Comparison of ENCODE assay signal across 1 cellular context in the genomic region with DNA sequence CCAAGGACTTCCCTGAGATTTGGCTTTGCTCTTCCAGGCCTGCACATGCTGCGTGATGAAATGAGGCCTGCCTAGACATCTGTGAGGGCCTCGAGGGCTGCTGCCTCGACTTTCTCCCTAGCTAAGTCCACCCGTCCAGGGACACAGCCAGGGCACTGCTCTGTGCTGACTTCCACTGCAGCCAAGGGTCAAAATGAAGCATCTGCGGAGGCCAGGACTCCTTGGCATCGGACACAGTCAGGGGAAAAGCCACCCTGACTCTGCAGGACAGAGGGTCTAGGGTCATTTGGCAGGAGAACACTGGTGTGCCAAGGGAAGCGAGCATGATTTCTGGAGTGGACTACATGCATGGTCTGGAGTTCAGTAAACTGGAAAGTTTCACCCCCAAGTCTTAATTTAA.
TF ChIP-seq lines count a peak whose summit lies in the region.

No MANE protein-coding gene starts in this region.

TF ChIP-seq in GM12878, 131 proteins besides CTCF, POLR2A, EP300 and RAD21:
- no peak for TF ChIP-seq CEBPB (IDR thresholded peaks at IDR 0.05; ENCODE audit: borderline replicate concordance in 1 of 2, low read depth in 2 of 2, low read length in 2 of 2)
- TF ChIP-seq, protein P1, sequence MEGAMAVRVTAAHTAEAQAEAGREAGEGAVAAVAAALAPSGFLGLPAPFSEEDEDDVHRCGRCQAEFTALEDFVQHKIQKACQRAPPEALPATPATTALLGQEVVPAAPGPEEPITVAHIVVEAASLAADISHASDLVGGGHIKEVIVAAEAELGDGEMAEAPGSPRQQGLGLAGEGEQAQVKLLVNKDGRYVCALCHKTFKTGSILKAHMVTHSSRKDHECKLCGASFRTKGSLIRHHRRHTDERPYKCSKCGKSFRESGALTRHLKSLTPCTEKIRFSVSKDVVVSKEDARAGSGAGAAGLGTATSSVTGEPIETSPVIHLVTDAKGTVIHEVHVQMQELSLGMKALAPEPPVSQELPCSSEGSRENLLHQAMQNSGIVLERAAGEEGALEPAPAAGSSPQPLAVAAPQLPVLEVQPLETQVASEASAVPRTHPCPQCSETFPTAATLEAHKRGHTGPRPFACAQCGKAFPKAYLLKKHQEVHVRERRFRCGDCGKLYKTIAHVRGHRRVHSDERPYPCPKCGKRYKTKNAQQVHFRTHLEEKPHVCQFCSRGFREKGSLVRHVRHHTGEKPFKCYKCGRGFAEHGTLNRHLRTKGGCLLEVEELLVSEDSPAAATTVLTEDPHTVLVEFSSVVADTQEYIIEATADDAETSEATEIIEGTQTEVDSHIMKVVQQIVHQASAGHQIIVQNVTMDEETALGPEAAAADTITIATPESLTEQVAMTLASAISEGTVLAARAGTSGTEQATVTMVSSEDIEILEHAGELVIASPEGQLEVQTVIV (IDR thresholded peaks at IDR 0.05; ENCODE audit: borderline replicate concordance, partially characterized antibody) = no peak
- TF ChIP-seq TBL1XR1 (IDR thresholded peaks at IDR 0.05; ENCODE audit: low read depth, low read length) = no peak
- TF ChIP-seq, protein P2, sequence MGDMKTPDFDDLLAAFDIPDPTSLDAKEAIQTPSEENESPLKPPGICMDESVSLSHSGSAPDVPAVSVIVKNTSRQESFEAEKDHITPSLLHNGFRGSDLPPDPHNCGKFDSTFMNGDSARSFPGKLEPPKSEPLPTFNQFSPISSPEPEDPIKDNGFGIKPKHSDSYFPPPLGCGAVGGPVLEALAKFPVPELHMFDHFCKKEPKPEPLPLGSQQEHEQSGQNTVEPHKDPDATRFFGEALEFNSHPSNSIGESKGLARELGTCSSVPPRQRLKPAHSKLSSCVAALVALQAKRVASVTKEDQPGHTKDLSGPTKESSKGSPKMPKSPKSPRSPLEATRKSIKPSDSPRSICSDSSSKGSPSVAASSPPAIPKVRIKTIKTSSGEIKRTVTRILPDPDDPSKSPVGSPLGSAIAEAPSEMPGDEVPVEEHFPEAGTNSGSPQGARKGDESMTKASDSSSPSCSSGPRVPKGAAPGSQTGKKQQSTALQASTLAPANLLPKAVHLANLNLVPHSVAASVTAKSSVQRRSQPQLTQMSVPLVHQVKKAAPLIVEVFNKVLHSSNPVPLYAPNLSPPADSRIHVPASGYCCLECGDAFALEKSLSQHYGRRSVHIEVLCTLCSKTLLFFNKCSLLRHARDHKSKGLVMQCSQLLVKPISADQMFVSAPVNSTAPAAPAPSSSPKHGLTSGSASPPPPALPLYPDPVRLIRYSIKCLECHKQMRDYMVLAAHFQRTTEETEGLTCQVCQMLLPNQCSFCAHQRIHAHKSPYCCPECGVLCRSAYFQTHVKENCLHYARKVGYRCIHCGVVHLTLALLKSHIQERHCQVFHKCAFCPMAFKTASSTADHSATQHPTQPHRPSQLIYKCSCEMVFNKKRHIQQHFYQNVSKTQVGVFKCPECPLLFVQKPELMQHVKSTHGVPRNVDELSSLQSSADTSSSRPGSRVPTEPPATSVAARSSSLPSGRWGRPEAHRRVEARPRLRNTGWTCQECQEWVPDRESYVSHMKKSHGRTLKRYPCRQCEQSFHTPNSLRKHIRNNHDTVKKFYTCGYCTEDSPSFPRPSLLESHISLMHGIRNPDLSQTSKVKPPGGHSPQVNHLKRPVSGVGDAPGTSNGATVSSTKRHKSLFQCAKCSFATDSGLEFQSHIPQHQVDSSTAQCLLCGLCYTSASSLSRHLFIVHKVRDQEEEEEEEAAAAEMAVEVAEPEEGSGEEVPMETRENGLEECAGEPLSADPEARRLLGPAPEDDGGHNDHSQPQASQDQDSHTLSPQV (IDR thresholded peaks at IDR 0.05) = no peak
- no peak for TF ChIP-seq MYB (IDR thresholded peaks at IDR 0.05; ENCODE audit: borderline replicate concordance, low read depth, low read length)
- no peak for TF ChIP-seq ZNF24 (IDR thresholded peaks at IDR 0.05)
- TF ChIP-seq NFXL1 (IDR thresholded peaks at IDR 0.05; ENCODE audit: borderline replicate concordance) = no peak
- no peak for TF ChIP-seq RB1 (IDR thresholded peaks at IDR 0.05; ENCODE audit: borderline replicate concordance)
- no peak for TF ChIP-seq ZNF207 (IDR thresholded peaks at IDR 0.05; ENCODE audit: borderline replicate concordance)
- TF ChIP-seq RUNX3 (IDR thresholded peaks at IDR 0.05; ENCODE audit: low read length) = no peak
- TF ChIP-seq TCF12 (IDR thresholded peaks at IDR 0.05; ENCODE audit: low read depth, low read length) = no peak
- no peak for TF ChIP-seq FOS (IDR thresholded peaks at IDR 0.05; ENCODE audit: borderline replicate concordance, extremely low read depth, insufficient read length)
- no peak for TF ChIP-seq REST (IDR thresholded peaks at IDR 0.05; ENCODE audit: low read depth, low read length)
- TF ChIP-seq ZBTB4 (CRISPR knock-in tag; IDR thresholded peaks at IDR 0.05) = no peak
